ENCODE assay signal across 26 cellular contexts in genomic region chr5:125151150-125151932, GRCh38.
DNase-seq lines count a peak whose midpoint lies in the region; ATAC-seq and TF ChIP-seq lines count a peak whose summit lies in the region.
"Had no signal": no experiment of that assay in that cellular context is flagged by ENCODE, and none has a peak within 500 bp of the region (broad histone marks: within the 10 kb centered on the region; RNA-seq: fewer than 3 reads in every experiment).

No MANE protein-coding gene starts in this region.

- in situ Hi-C loops in HAP-1 (cut with MboI; ENCODE audit: low sequenced_read_pairs), result no loop called here
- in situ Hi-C loops in SK-MEL-5 (cut with HindIII; ENCODE audit: low pct_unique_long_range_greater_than_20kb, low sequenced_read_pairs), result no loop called here

- H3K4me1 Mint-ChIP-seq in nephron progenitor cell, result peaks cover 53% of the 10 kb centered on the region
- no peaks in the 10 kb centered on the region for H3K4me1 Mint-ChIP-seq in activated CD4-positive, alpha-beta T cell treated with anti-CD3 and anti-CD28 coated beads for 36 hours

- H3K27ac Mint-ChIP-seq in nephron progenitor cell, result peak overlapping the region; percentile 75
- no peak overlapping the region for H3K27ac Mint-ChIP-seq in activated CD4-positive, alpha-beta T cell treated with anti-CD3 and anti-CD28 coated beads for 36 hours
- H3K27ac Mint-ChIP-seq: B cell; effector memory CD8-positive, alpha-beta T cell; stimulated activated naive B cell treated with anti-CD40 and anti-IgM and Interleukin-4, amounts not matched to agents 10 μg/mL and 1 μg/mL and 100 μg/mL, for 72 hours; T-helper 1 cell treated with Interleukin-12 subunit alpha and Interleukin-12 subunit beta and Interleukin-4 antibody, amounts not matched to agents 30 μg/mL and 1 μg/mL, for 36 hours had no signal

- no peaks in the 10 kb centered on the region for H3K27me3 Mint-ChIP-seq in nephron progenitor cell (ENCODE audit: low read depth, poor library complexity)
- peaks cover 1% of the 10 kb centered on the region for H3K27me3 Mint-ChIP-seq in activated CD4-positive, alpha-beta T cell treated with anti-CD3 and anti-CD28 coated beads for 36 hours
- H3K27me3 Mint-ChIP-seq: B cell; effector memory CD8-positive, alpha-beta T cell had no signal

- CTCF ChIA-PET in activated CD4-positive, alpha-beta T cell treated with anti-CD3 and anti-CD28 coated beads for 36 hours (lab: Charles Lee), result no interaction called here

- peak overlapping the region; percentile 6 for H3K4me3 Mint-ChIP-seq in nephron progenitor cell
- no peak overlapping the region for H3K4me3 Mint-ChIP-seq in activated CD4-positive, alpha-beta T cell treated with anti-CD3 and anti-CD28 coated beads for 36 hours
- H3K4me3 Mint-ChIP-seq: B cell; effector memory CD8-positive, alpha-beta T cell; stimulated activated naive B cell treated with anti-CD40 and anti-IgM and Interleukin-4, amounts not matched to agents 10 μg/mL and 1 μg/mL and 100 μg/mL, for 72 hours; T-helper 1 cell treated with Interleukin-12 subunit alpha and Interleukin-12 subunit beta and Interleukin-4 antibody, amounts not matched to agents 30 μg/mL and 1 μg/mL, for 36 hours had no signal

- TF ChIP-seq POLR2A in ovary (IDR thresholded peaks at IDR 0.05), result no peak

- no peaks in the 10 kb centered on the region for H3K9me3 Mint-ChIP-seq in nephron progenitor cell
- no peaks in the 10 kb centered on the region for H3K9me3 Mint-ChIP-seq in activated CD4-positive, alpha-beta T cell treated with anti-CD3 and anti-CD28 coated beads for 36 hours (ENCODE audit: low read depth)
- H3K9me3 Mint-ChIP-seq: stimulated activated naive B cell treated with anti-CD40 and anti-IgM and Interleukin-4, amounts not matched to agents 10 μg/mL and 1 μg/mL and 100 μg/mL, for 72 hours had no signal

- no peaks in the 10 kb centered on the region for H3K27me3 ChIP-seq in HAP-1 (ENCODE audit: low read depth)
- H3K27me3 ChIP-seq in ovary, result no peaks in the 10 kb centered on the region
- H3K27me3 ChIP-seq: right lobe of liver, tibial artery had no signal

- H3K4me1 ChIP-seq in HAP-1 (peaks cover 15% of the 10 kb centered on the region), ovary (ENCODE audit: insufficient read depth) (peaks cover 4% of the 10 kb centered on the region)
- H3K4me1 ChIP-seq: right lobe of liver, tibial artery had no signal

- H3K4me3 ChIP-seq in HAP-1 (no peak overlapping the region), ovary (no peak overlapping the region)
- H3K4me3 ChIP-seq: right lobe of liver, tibial artery had no signal

- no peak for TF ChIP-seq CTCF in nephron progenitor cell (IDR thresholded peaks at IDR 0.05)
- no peak for TF ChIP-seq CTCF in omental fat pad (IDR thresholded peaks at IDR 0.05)
- no peak for TF ChIP-seq CTCF in ovary (IDR thresholded peaks at IDR 0.05)

- H3K9me3 ChIP-seq in HAP-1 (no peaks in the 10 kb centered on the region), ovary (no peaks in the 10 kb centered on the region)
- H3K9me3 ChIP-seq: right lobe of liver, tibial artery had no signal

- POLR2A ChIA-PET in activated CD4-positive, alpha-beta T cell treated with anti-CD3 and anti-CD28 coated beads for 36 hours (lab: Charles Lee), result no interaction called here

- TF ChIP-seq EP300 in ovary (IDR thresholded peaks at IDR 0.05), result no peak

- WGBS in ovary, 3 donors, result 46 to 60% (median 55%) methylated on average over 4 of the region's 4 CpGs

- no peak overlapping the region for H3K27ac ChIP-seq in ovary
- H3K27ac ChIP-seq: right lobe of liver, tibial artery had no signal

- peak; percentile 43 for DNase-seq in Ammon's horn (ENCODE audit: low spot score)
- peak; percentile 79 to 90 for DNase-seq in HAP-1 (ENCODE audit: low spot score in 2 of 2)
- peak; percentile 68 for DNase-seq in SK-MEL-5 (ENCODE audit: low read depth, low spot score)
- DNase-seq in nephron progenitor cell, result no peak
- DNase-seq in omental fat pad (ENCODE audit: low spot score), result no peak
- DNase-seq in ovary, result no peak
- no peak for DNase-seq in activated CD4-positive, alpha-beta T cell treated with anti-CD3 and anti-CD28 coated beads for 36 hours
- DNase-seq: 8988T; activated CD4-positive, alpha-beta T cell treated with anti-CD3 and anti-CD28 coated beads, Interleukin-2, amount 50 U/mL, for 4 hours; activated naive CD4-positive, alpha-beta T cell treated with Interleukin-2 at 50 U/mL for 16 hours; activated T-cell treated with anti-CD3 and anti-CD28 coated beads for 4 hours; cerebellar nuclear complex; effector memory CD8-positive, alpha-beta T cell; glutamatergic neuron; Kasumi-1; NCI-H1092; NCI-H510A treated with DMSO at 0.1 percent for 48 hours; OCI-M1; right lobe of liver; SIG-M5; stimulated activated naive B cell treated with anti-CD40 and anti-IgM and Interleukin-4, amounts not matched to agents 10 μg/mL and 1 μg/mL and 100 μg/mL, for 72 hours; tibial artery had no signal

- H3K36me3 ChIP-seq in HAP-1 (replicated peaks), result no peaks in the 10 kb centered on the region
- H3K36me3 ChIP-seq in ovary, result no peaks in the 10 kb centered on the region
- H3K36me3 ChIP-seq: right lobe of liver, tibial artery had no signal

- ATAC-seq in omental fat pad (ENCODE audit: low FRiP score) (no peak), esophagus mucosa (no peak)
- ATAC-seq in activated CD4-positive, alpha-beta T cell treated with anti-CD3 and anti-CD28 coated beads for 36 hours, result no peak
- ATAC-seq: effector memory CD8-positive, alpha-beta T cell; left lobe of liver; right lobe of liver had no signal

- intact Hi-C loops in ovary (cut with DNase I), result no loop called here
- intact Hi-C loops in activated CD4-positive, alpha-beta T cell treated with anti-CD3 and anti-CD28 coated beads for 36 hours (cut with DNase I, micrococcal nuclease), result no loop called here

- H3K36me3 Mint-ChIP-seq in nephron progenitor cell (ENCODE audit: low read depth), result peaks cover 6% of the 10 kb centered on the region
- H3K36me3 Mint-ChIP-seq in activated CD4-positive, alpha-beta T cell treated with anti-CD3 and anti-CD28 coated beads for 36 hours (ENCODE audit: low read depth), result no peaks in the 10 kb centered on the region
- H3K36me3 Mint-ChIP-seq: stimulated activated naive B cell treated with anti-CD40 and anti-IgM and Interleukin-4, amounts not matched to agents 10 μg/mL and 1 μg/mL and 100 μg/mL, for 72 hours had no signal

Comparison
In these comparisons a context has a peak if more than half of its experiments do, and no peak if none do; other contexts are left out.
1. DNase-seq: peak in Ammon's horn (single experiment), HAP-1 (2 of 2) and SK-MEL-5 (single experiment); none in nephron progenitor cell (single experiment), omental fat pad (single experiment), ovary (0 of 5) and activated CD4-positive, alpha-beta T cell treated with anti-CD3 and anti-CD28 coated beads for 36 hours (single experiment).